Comparison of ENCODE assay signal across 16 cellular contexts in genomic region chr2:63850650-63851049, GRCh38. TPM values are rescaled to one million over a fixed set of nuclear protein-coding genes. Genes with fewer than 3 reads are reported as not detected.
A peak's percentile ranks its signal among the peaks of the same experiment; 100 is the strongest.
DNase-seq lines count a peak whose midpoint lies in the region; ATAC-seq and TF ChIP-seq lines count a peak whose summit lies in the region.
"Had no signal": no experiment of that assay in that cellular context is flagged by ENCODE, and none has a peak within 500 bp of the region (broad histone marks: within the 10 kb centered on the region; RNA-seq: fewer than 3 reads in every experiment).

No MANE protein-coding gene starts in this region.

- H3K27ac ChIP-seq in CD8-positive, alpha-beta memory T cell (ENCODE audit: low read depth, low read length), result no peak overlapping the region
- H3K27ac ChIP-seq in GM23248 (peak overlapping the region; percentile 65), coronary artery (no peak overlapping the region)
- H3K27ac ChIP-seq: breast epithelium, thoracic aorta had no signal

- CTCF ChIA-PET in CD8-positive, alpha-beta memory T cell (lab: Charles Lee), result interaction anchor here (1.3 to 3.6 kb wide), 2 partner anchors 10 kb away, joined by 3 to 18 read pairs; no protein-coding TSS in a partner anchor

- H3K9me2 ChIP-seq in GM23248 (ENCODE audit: insufficient read depth), result no peaks in the 10 kb centered on the region

- intact Hi-C loops in mucosa of descending colon (cut with DNase I, micrococcal nuclease), result loop anchor here in 1 of 2 donors (10.0 kb wide), 1 partner anchor 156 kb away; no protein-coding TSS in a partner anchor

- no peak overlapping the region for H3K4me3 Mint-ChIP-seq in CD8-positive, alpha-beta memory T cell
- H3K4me3 Mint-ChIP-seq in activated naive CD8-positive, alpha-beta T cell treated with anti-CD3 and anti-CD28 coated beads, Interleukin-2, amount 10 ng/mL, durations not matched to agents 7 days and 5 days, result no peak overlapping the region
- H3K4me3 Mint-ChIP-seq in immature natural killer cell, result no peak overlapping the region

- peaks cover 25% of the 10 kb centered on the region for H3F3A ChIP-seq in GM23248 (ENCODE audit: insufficient read depth)

- H3K4me3 ChIP-seq in CD8-positive, alpha-beta memory T cell (ENCODE audit: low read length), result no peak overlapping the region
- no peak overlapping the region for H3K4me3 ChIP-seq in GM23248
- no peak overlapping the region for H3K4me3 ChIP-seq in mucosa of descending colon
- no peak overlapping the region for H3K4me3 ChIP-seq in coronary artery
- H3K4me3 ChIP-seq: breast epithelium, thoracic aorta had no signal

- peaks cover 78 to 96% (median 90%) of the 10 kb centered on the region in 3 donors for H3K4me1 Mint-ChIP-seq in CD8-positive, alpha-beta memory T cell
- peaks cover 60% of the 10 kb centered on the region for H3K4me1 Mint-ChIP-seq in activated naive CD8-positive, alpha-beta T cell treated with anti-CD3 and anti-CD28 coated beads, Interleukin-2, amount 10 ng/mL, durations not matched to agents 7 days and 5 days
- H3K4me1 Mint-ChIP-seq in immature natural killer cell, result peaks cover 74 to 96% of the 10 kb centered on the region in 2 donors

- 0 out of 2 replicates have a peak overlapping the region, but pooled peaks have one; percentile 58 for H3K9ac ChIP-seq in GM23248

- peak; percentile 56 for ATAC-seq in activated naive CD8-positive, alpha-beta T cell treated with anti-CD3 and anti-CD28 coated beads, Interleukin-2, amount 10 ng/mL, durations not matched to agents 7 days and 5 days (ENCODE audit: low read depth)
- ATAC-seq in mucosa of descending colon, result peak; percentile 76

- H3K36me3 Mint-ChIP-seq in CD8-positive, alpha-beta memory T cell, result peaks cover 0 to 7% (median 6%) of the 10 kb centered on the region in 3 donors
- peaks cover 68% of the 10 kb centered on the region for H3K36me3 Mint-ChIP-seq in activated naive CD8-positive, alpha-beta T cell treated with anti-CD3 and anti-CD28 coated beads, Interleukin-2, amount 10 ng/mL, durations not matched to agents 7 days and 5 days
- H3K36me3 Mint-ChIP-seq in immature natural killer cell, result peaks cover 0 to 3% (median 0%) of the 10 kb centered on the region in 3 donors

- in situ Hi-C loops in GM23248 (cut with MboI), result loop anchor here (10.0 kb wide), 1 partner anchor 166 kb away; no protein-coding TSS in a partner anchor

- H3K4me2 ChIP-seq in GM23248 (ENCODE audit: unreplicated experiment), result peak overlapping the region; percentile 83

- H3K79me2 ChIP-seq in GM23248 (ENCODE audit: insufficient read depth), result peaks cover 100% of the 10 kb centered on the region

- H3K27me3 ChIP-seq in CD8-positive, alpha-beta memory T cell (ENCODE audit: insufficient read depth, low read length, poor library complexity, severe bottlenecking), result no peaks in the 10 kb centered on the region
- no peaks in the 10 kb centered on the region for H3K27me3 ChIP-seq in GM23248 (replicated peaks; ENCODE audit: insufficient read depth)
- H3K27me3 ChIP-seq: breast epithelium had no signal

- H4K20me1 ChIP-seq in GM23248 (ENCODE audit: insufficient read depth), result peaks cover 9% of the 10 kb centered on the region; the same call in 1 of the 2 replicates

- no peaks in the 10 kb centered on the region for H3K9me3 Mint-ChIP-seq in CD8-positive, alpha-beta memory T cell
- peaks cover 14% of the 10 kb centered on the region for H3K9me3 Mint-ChIP-seq in activated naive CD8-positive, alpha-beta T cell treated with anti-CD3 and anti-CD28 coated beads, Interleukin-2, amount 10 ng/mL, durations not matched to agents 7 days and 5 days
- H3K9me3 Mint-ChIP-seq in immature natural killer cell, result no peaks in the 10 kb centered on the region

- no peak overlapping the region for H2AFZ ChIP-seq in GM23248

- no peaks in the 10 kb centered on the region for H3K9me3 ChIP-seq in CD8-positive, alpha-beta memory T cell (ENCODE audit: low read length)
- H3K9me3 ChIP-seq in GM23248 (ENCODE audit: low read depth) (no peaks in the 10 kb centered on the region), mucosa of descending colon (no peaks in the 10 kb centered on the region)
- H3K9me3 ChIP-seq: breast epithelium, thoracic aorta had no signal

- POLR2A ChIA-PET in CD8-positive, alpha-beta memory T cell (lab: Charles Lee), result interaction anchor here (0.6 kb wide), 1 partner anchor 243 kb away, joined by 4 read pairs; no protein-coding TSS in a partner anchor
- POLR2A ChIA-PET in activated naive CD8-positive, alpha-beta T cell treated with anti-CD3 and anti-CD28 coated beads, Interleukin-2, amount 10 ng/mL, durations not matched to agents 7 days and 5 days (lab: Charles Lee), result interaction anchor here (13.7 kb wide), 1 partner anchor 7 kb away, joined by 286 read pairs; the partner anchor contains the start of gene UGP2

- H3K27me3 Mint-ChIP-seq in CD8-positive, alpha-beta memory T cell, result no peaks in the 10 kb centered on the region
- no peaks in the 10 kb centered on the region for H3K27me3 Mint-ChIP-seq in activated naive CD8-positive, alpha-beta T cell treated with anti-CD3 and anti-CD28 coated beads, Interleukin-2, amount 10 ng/mL, durations not matched to agents 7 days and 5 days
- peaks cover 0 to 1% (median 0%) of the 10 kb centered on the region in 3 donors for H3K27me3 Mint-ChIP-seq in immature natural killer cell (ENCODE audit: low read depth in 3 of 3)

- no peak for TF ChIP-seq CTCF in mucosa of descending colon (IDR thresholded peaks at IDR 0.05)
- no peak for TF ChIP-seq CTCF in coronary artery (IDR thresholded peaks at IDR 0.05)

- H3K36me3 ChIP-seq in CD8-positive, alpha-beta memory T cell (ENCODE audit: insufficient read depth, low read length), result no peaks in the 10 kb centered on the region
- H3K36me3 ChIP-seq in GM23248 (ENCODE audit: low read depth) (no peaks in the 10 kb centered on the region), mucosa of descending colon (ENCODE audit: low read depth) (no peaks in the 10 kb centered on the region)
- H3K36me3 ChIP-seq: breast epithelium, thoracic aorta had no signal

- H3K4me1 ChIP-seq in CD8-positive, alpha-beta memory T cell (ENCODE audit: insufficient read depth, low read length), result peaks cover 57% of the 10 kb centered on the region
- H3K4me1 ChIP-seq in GM23248 (ENCODE audit: insufficient read depth) (peaks cover 62% of the 10 kb centered on the region), mucosa of descending colon (ENCODE audit: low read depth) (peaks cover 47% of the 10 kb centered on the region)

- no peak for DNase-seq in CD8-positive, alpha-beta memory T cell
- DNase-seq in GM23248 (no peak), mucosa of descending colon (no peak), immature natural killer cell (no peak), coronary artery (ENCODE audit: low spot score) (no peak), NCI-H1694 (lab: John Stamatoyannopoulos, UW) (no peak)
- no peak for DNase-seq in activated naive CD8-positive, alpha-beta T cell treated with anti-CD3 and anti-CD28 coated beads, Interleukin-2, amount 10 ng/mL, durations not matched to agents 7 days and 5 days
- DNase-seq: activated CD4-positive, alpha-beta T cell treated with anti-CD3 and anti-CD28 coated beads, Interleukin-2, amount 50 U/mL, for 48 hours; effector memory CD4-positive, alpha-beta T cell; EL; NCI-H2171 treated with DMSO at 0.1 percent for 48 hours; posterior cingulate gyrus; SIG-M5; stimulated activated CD4-positive, alpha-beta T cell treated with anti-CD3 and anti-CD28 coated beads, Interleukin-15, amount 100 ng/mL, for 24 hours had no signal

- H3K27ac Mint-ChIP-seq in CD8-positive, alpha-beta memory T cell, result peak overlapping the region in 7 of 8 donors; percentile 21 to 63 (median 51)
- no peak overlapping the region for H3K27ac Mint-ChIP-seq in activated naive CD8-positive, alpha-beta T cell treated with anti-CD3 and anti-CD28 coated beads, Interleukin-2, amount 10 ng/mL, durations not matched to agents 7 days and 5 days
- peak overlapping the region in 2 of 6 donors; percentile 18 to 22 for H3K27ac Mint-ChIP-seq in immature natural killer cell

RNA-seq across cellular contexts. Expression of gene UGP2, which starts 9.0 kb away (rescaled TPM):
- 10 to 100 TPM; 59.2 to 59.8 TPM for total RNA-seq in CD8-positive, alpha-beta memory T cell
- polyA plus RNA-seq in CD8-positive, alpha-beta memory T cell, result 131 TPM
- 151 and 168 TPM in 2 replicates for total RNA-seq in GM23248 (2014; rRNA removed; shearing (Covaris generic))
- polyA plus RNA-seq in GM23248 (2016; fragmentation: Nextera tagmentation; extraction: Ambion mirVana) (180 TPM in 2 replicates), immature natural killer cell (100 to 1,000 TPM; 132 to 263 (median 151) TPM)
- total RNA-seq in activated naive CD8-positive, alpha-beta T cell treated with anti-CD3 and anti-CD28 coated beads, Interleukin-2, amount 10 ng/mL, durations not matched to agents 7 days and 5 days, result 100 to 1,000 TPM; 127 to 139 TPM
- total RNA-seq in mucosa of descending colon, result 100 to 1,000 TPM; 408 to 683 (median 538) TPM
